Comparison of ENCODE assay signal across 14 cellular contexts in genomic region chr4:85496146-85496849, GRCh38. TPM values are rescaled to one million over a fixed set of nuclear protein-coding genes. Genes with fewer than 3 reads are reported as not detected.
DNase-seq lines count a peak whose midpoint lies in the region; ATAC-seq and TF ChIP-seq lines count a peak whose summit lies in the region.
"Had no signal": no experiment of that assay in that cellular context is flagged by ENCODE, and none has a peak within 500 bp of the region (broad histone marks: within the 10 kb centered on the region; RNA-seq: fewer than 3 reads in every experiment).

No MANE protein-coding gene starts in this region.

- H3K4me1 ChIP-seq in mesenchymal stem cell (ENCODE audit: control insufficient read depth, insufficient read depth, low read depth, low read length), result no peaks in the 10 kb centered on the region
- H3K4me1 ChIP-seq: parathyroid adenoma had no signal

- H4K91ac ChIP-seq in mesenchymal stem cell (ENCODE audit: low read length), result no peak overlapping the region

- no peak overlapping the region for H3K4me3 Mint-ChIP-seq in natural killer cell treated with Interleukin-12 subunit alpha and Interleukin-12 subunit beta and Interleukin-15 and Interleukin-18, amount 100 ng/mL, for 72 hours

- no peaks in the 10 kb centered on the region for H3K36me3 ChIP-seq in mesenchymal stem cell (ENCODE audit: control insufficient read depth in 1 of 2, insufficient read depth in 2 of 2, low read depth in 1 of 2, low read length in 2 of 2)

- H3K27me3 Mint-ChIP-seq in natural killer cell treated with Interleukin-12 subunit alpha and Interleukin-12 subunit beta and Interleukin-15 and Interleukin-18, amount 100 ng/mL, for 72 hours, result no peaks in the 10 kb centered on the region

- H3K9me3 ChIP-seq in mesenchymal stem cell (ENCODE audit: control insufficient read depth, low read length), result no peaks in the 10 kb centered on the region

- H3K27ac Mint-ChIP-seq in natural killer cell treated with Interleukin-12 subunit alpha and Interleukin-12 subunit beta and Interleukin-15 and Interleukin-18, amount 100 ng/mL, for 72 hours, result no peak overlapping the region

- peaks cover 4% of the 10 kb centered on the region for H3K36me3 Mint-ChIP-seq in natural killer cell treated with Interleukin-12 subunit alpha and Interleukin-12 subunit beta and Interleukin-15 and Interleukin-18, amount 100 ng/mL, for 72 hours

- TF ChIP-seq CTCF in choroid plexus epithelial cell (conservative IDR thresholded peaks at IDR 0.05; ENCODE audit: low read depth, low read length) (no peak), dorsolateral prefrontal cortex (IDR thresholded peaks at IDR 0.05 in 54 of 56, conservative IDR thresholded peaks at IDR 0.05 in 2 of 56; ENCODE audit: low read depth in 1 of 56, partially characterized antibody in 56 of 56) (no peak)

- no peak overlapping the region for H2BK15ac ChIP-seq in mesenchymal stem cell (ENCODE audit: low read depth, poor library complexity, severe bottlenecking)

- H2BK120ac ChIP-seq in mesenchymal stem cell (ENCODE audit: low read depth, low read length), result no peak overlapping the region

- WGBS in mesenchymal stem cell, result 58% methylated on average over 7 of the region's 8 CpGs

- peak; percentile 42 for DNase-seq in AG08395 (ENCODE audit: low spot score)
- DNase-seq in NCI-H460 (ENCODE audit: extremely low read depth, low read depth), result peak; percentile 62
- DNase-seq in choroid plexus epithelial cell (ENCODE audit: low read depth), result peak; percentile 77
- peak; percentile 54 for DNase-seq in mesenchymal stem cell
- DNase-seq in dorsolateral prefrontal cortex, result no peak
- DNase-seq in natural killer cell treated with Interleukin-12 subunit alpha and Interleukin-12 subunit beta and Interleukin-15 and Interleukin-18, amount 100 ng/mL, for 72 hours (ENCODE audit: low spot score), result no peak
- no peak for DNase-seq in DMS 273 treated with DMSO at 0.1 percent for 48 hours (lab: John Stamatoyannopoulos, UW)
- DNase-seq: activated CD4-positive, alpha-beta T cell treated with anti-CD3 and anti-CD28 coated beads, Interleukin-2, amount 50 U/mL, for 48 hours; activated effector memory CD4-positive, alpha-beta T cell treated with Interleukin-2 at 50 U/mL for 16 hours; NCI-H2081 treated with DMSO at 0.1 percent for 48 hours; T-helper 2 cell had no signal

- no peak overlapping the region for H4K8ac ChIP-seq in mesenchymal stem cell (ENCODE audit: low read length)

- no peak overlapping the region for H3K18ac ChIP-seq in mesenchymal stem cell (ENCODE audit: low read depth in 1 of 2, low read length in 2 of 2)

- H2BK5ac ChIP-seq in mesenchymal stem cell (ENCODE audit: low read depth, low read length, poor library complexity, severe bottlenecking), result no peak overlapping the region

- no peak overlapping the region for H3K4me2 ChIP-seq in mesenchymal stem cell (ENCODE audit: low read length, poor library complexity, severe bottlenecking)

- no peak overlapping the region for H2AK5ac ChIP-seq in mesenchymal stem cell (ENCODE audit: low read length, severe bottlenecking)

- H3K4me3 ChIP-seq in choroid plexus epithelial cell (ENCODE audit: low read depth, low read length) (no peak overlapping the region), mesenchymal stem cell (ENCODE audit: insufficient read depth in 1 of 2, low read depth in 1 of 2, low read length in 2 of 2) (peak overlapping the region in 1 of 2 experiments; percentile 52), dorsolateral prefrontal cortex (no peak overlapping the region)

- H3K4me1 Mint-ChIP-seq in natural killer cell treated with Interleukin-12 subunit alpha and Interleukin-12 subunit beta and Interleukin-15 and Interleukin-18, amount 100 ng/mL, for 72 hours (ENCODE audit: low read depth in 2 of 2), result no peaks in the 10 kb centered on the region

- H3K4ac ChIP-seq in mesenchymal stem cell (ENCODE audit: low read depth in 1 of 2, low read length in 2 of 2), result no peak overlapping the region

- H3K27me3 ChIP-seq in mesenchymal stem cell (ENCODE audit: control insufficient read depth in 1 of 2, insufficient read depth in 1 of 2, low read length in 2 of 2), result no peaks in the 10 kb centered on the region
- no peaks in the 10 kb centered on the region for H3K27me3 ChIP-seq in dorsolateral prefrontal cortex

- no peaks in the 10 kb centered on the region for H3K79me1 ChIP-seq in mesenchymal stem cell (replicated peaks; ENCODE audit: low read length, poor library complexity, severe bottlenecking)

- peaks cover 10% of the 10 kb centered on the region for H3K9me3 Mint-ChIP-seq in natural killer cell treated with Interleukin-12 subunit alpha and Interleukin-12 subunit beta and Interleukin-15 and Interleukin-18, amount 100 ng/mL, for 72 hours

- no peak overlapping the region for H3K23ac ChIP-seq in mesenchymal stem cell (ENCODE audit: low read length in 2 of 2)

- no peak overlapping the region for H3K14ac ChIP-seq in mesenchymal stem cell (ENCODE audit: low read length in 2 of 2)

- no peak for ATAC-seq in HG03095 (IDR thresholded peaks at IDR 0.05; ENCODE audit: unreplicated experiment)
- ATAC-seq in natural killer cell treated with Interleukin-12 subunit alpha and Interleukin-12 subunit beta and Interleukin-15 and Interleukin-18, amount 100 ng/mL, for 72 hours, result no peak
- ATAC-seq: left lobe of liver had no signal

- peak overlapping the region; percentile 80 for H3K9ac ChIP-seq in mesenchymal stem cell (ENCODE audit: low read length)
- H3K9ac ChIP-seq: parathyroid adenoma had no signal

- no peak overlapping the region for H2AFZ ChIP-seq in mesenchymal stem cell (ENCODE audit: low read depth, low read length)
- H2AFZ ChIP-seq: parathyroid adenoma had no signal

- intact Hi-C loops in dorsolateral prefrontal cortex (cut with DNase I), result no loop called here

- no peak overlapping the region for H3K27ac ChIP-seq in mesenchymal stem cell (ENCODE audit: low read length, poor library complexity, severe bottlenecking)
- H3K27ac ChIP-seq in dorsolateral prefrontal cortex, result no peak overlapping the region
- H3K27ac ChIP-seq: parathyroid adenoma had no signal

- H2BK12ac ChIP-seq in mesenchymal stem cell (ENCODE audit: low read length in 2 of 2), result no peak overlapping the region

RNA-seq across cellular contexts. Expression of gene ARHGAP24, which starts 21.3 kb away (rescaled TPM):
- total RNA-seq in NCI-H460 (2014; rRNA removed; shearing (Covaris generic)), result 1.3 and 2.0 TPM in 2 replicates
- 0.38 TPM in 1 of 2 replicates, not detected in the other for polyA plus RNA-seq in NCI-H460 (2014; cell fraction: nucleus; rRNA removed)
- polyA plus RNA-seq in mesenchymal stem cell (2013, experiment 1 of 2), result 36.9 TPM
- 39.2 TPM for polyA plus RNA-seq in mesenchymal stem cell (2013, experiment 2 of 2)
- 10 to 100 TPM in 119 of 120 experiments, 1 to 10 TPM in 1; 7.6 to 37.1 (median 18.6) TPM for total RNA-seq in dorsolateral prefrontal cortex
- total RNA-seq in natural killer cell treated with Interleukin-12 subunit alpha and Interleukin-12 subunit beta and Interleukin-15 and Interleukin-18, amount 100 ng/mL, for 72 hours, result 1 to 10 TPM in 1 of 2 donors, not detected in 1; 1.0 TPM

Comparison
In these comparisons a context has a peak if more than half of its experiments do, and no peak if none do; other contexts are left out.
1. DNase-seq: peak in AG08395 (single experiment), NCI-H460 (single experiment), choroid plexus epithelial cell (single experiment) and mesenchymal stem cell (single experiment); none in dorsolateral prefrontal cortex (0 of 10), natural killer cell treated with Interleukin-12 subunit alpha and Interleukin-12 subunit beta and Interleukin-15 and Interleukin-18, amount 100 ng/mL, for 72 hours (single experiment) and DMS 273 treated with DMSO at 0.1 percent for 48 hours (single experiment).